ENCODE assay signal across 1 cellular context in genomic region chr6:45377041-45377554, GRCh38.
TF ChIP-seq lines count a peak whose summit lies in the region.

No MANE protein-coding gene starts in this region.

TF ChIP-seq in HepG2, 621 proteins besides CTCF, POLR2A, EP300 and RAD21 (continued from another document and continues in another):
- TF ChIP-seq HMGXB4 (CRISPR knock-in tag; IDR thresholded peaks at IDR 0.05; ENCODE audit: borderline replicate concordance in 1 of 2, low read depth in 1 of 2) = peak in 1 of 2 experiments; percentile 13; a peak in 1 of 4 replicates
- no peak; the same call in 1 of the 2 replicates for TF ChIP-seq DMAP1 (CRISPR knock-in tag; IDR thresholded peaks at IDR 0.05)
- no peak for TF ChIP-seq HNRNPH1 (optimal IDR thresholded peaks at IDR 0.05; ENCODE audit: low read depth, low read length)
- TF ChIP-seq, protein P1, sequence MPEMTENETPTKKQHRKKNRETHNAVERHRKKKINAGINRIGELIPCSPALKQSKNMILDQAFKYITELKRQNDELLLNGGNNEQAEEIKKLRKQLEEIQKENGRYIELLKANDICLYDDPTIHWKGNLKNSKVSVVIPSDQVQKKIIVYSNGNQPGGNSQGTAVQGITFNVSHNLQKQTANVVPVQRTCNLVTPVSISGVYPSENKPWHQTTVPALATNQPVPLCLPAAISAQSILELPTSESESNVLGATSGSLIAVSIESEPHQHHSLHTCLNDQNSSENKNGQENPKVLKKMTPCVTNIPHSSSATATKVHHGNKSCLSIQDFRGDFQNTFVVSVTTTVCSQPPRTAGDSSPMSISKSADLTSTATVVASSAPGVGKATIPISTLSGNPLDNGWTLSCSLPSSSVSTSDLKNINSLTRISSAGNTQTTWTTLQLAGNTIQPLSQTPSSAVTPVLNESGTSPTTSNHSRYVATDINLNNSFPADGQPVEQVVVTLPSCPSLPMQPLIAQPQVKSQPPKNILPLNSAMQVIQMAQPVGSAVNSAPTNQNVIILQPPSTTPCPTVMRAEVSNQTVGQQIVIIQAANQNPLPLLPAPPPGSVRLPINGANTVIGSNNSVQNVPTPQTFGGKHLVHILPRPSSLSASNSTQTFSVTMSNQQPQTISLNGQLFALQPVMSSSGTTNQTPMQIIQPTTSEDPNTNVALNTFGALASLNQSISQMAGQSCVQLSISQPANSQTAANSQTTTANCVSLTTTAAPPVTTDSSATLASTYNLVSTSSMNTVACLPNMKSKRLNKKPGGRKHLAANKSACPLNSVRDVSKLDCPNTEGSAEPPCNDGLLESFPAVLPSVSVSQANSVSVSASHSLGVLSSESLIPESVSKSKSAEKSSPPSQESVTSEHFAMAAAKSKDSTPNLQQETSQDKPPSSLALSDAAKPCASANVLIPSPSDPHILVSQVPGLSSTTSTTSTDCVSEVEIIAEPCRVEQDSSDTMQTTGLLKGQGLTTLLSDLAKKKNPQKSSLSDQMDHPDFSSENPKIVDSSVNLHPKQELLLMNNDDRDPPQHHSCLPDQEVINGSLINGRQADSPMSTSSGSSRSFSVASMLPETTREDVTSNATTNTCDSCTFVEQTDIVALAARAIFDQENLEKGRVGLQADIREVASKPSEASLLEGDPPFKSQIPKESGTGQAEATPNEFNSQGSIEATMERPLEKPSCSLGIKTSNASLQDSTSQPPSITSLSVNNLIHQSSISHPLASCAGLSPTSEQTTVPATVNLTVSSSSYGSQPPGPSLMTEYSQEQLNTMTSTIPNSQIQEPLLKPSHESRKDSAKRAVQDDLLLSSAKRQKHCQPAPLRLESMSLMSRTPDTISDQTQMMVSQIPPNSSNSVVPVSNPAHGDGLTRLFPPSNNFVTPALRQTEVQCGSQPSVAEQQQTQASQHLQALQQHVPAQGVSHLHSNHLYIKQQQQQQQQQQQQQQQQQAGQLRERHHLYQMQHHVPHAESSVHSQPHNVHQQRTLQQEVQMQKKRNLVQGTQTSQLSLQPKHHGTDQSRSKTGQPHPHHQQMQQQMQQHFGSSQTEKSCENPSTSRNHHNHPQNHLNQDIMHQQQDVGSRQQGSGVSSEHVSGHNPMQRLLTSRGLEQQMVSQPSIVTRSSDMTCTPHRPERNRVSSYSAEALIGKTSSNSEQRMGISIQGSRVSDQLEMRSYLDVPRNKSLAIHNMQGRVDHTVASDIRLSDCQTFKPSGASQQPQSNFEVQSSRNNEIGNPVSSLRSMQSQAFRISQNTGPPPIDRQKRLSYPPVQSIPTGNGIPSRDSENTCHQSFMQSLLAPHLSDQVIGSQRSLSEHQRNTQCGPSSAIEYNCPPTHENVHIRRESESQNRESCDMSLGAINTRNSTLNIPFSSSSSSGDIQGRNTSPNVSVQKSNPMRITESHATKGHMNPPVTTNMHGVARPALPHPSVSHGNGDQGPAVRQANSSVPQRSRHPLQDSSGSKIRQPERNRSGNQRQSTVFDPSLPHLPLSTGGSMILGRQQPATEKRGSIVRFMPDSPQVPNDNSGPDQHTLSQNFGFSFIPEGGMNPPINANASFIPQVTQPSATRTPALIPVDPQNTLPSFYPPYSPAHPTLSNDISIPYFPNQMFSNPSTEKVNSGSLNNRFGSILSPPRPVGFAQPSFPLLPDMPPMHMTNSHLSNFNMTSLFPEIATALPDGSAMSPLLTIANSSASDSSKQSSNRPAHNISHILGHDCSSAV (CRISPR knock-in tag; IDR thresholded peaks at IDR 0.05; ENCODE audit: borderline replicate concordance) = no peak
- no peak for TF ChIP-seq TCF7 (IDR thresholded peaks at IDR 0.05; ENCODE audit: low read depth)
- TF ChIP-seq ZSCAN21 (CRISPR knock-in tag; IDR thresholded peaks at IDR 0.05; ENCODE audit: borderline replicate concordance) = peak; percentile 46; the same call in 1 of the 2 replicates
- no peak for TF ChIP-seq MAFK (conservative IDR thresholded peaks at IDR 0.05 in 1 of 2, IDR thresholded peaks at IDR 0.05 in 1 of 2; ENCODE audit: low read length in 2 of 2)
- TF ChIP-seq CREBL2 (CRISPR knock-in tag; IDR thresholded peaks at IDR 0.05; ENCODE audit: borderline replicate concordance) = 0 out of 2 replicates have a peak, but pooled peaks have one; percentile 27
- TF ChIP-seq SMARCE1 (IDR thresholded peaks at IDR 0.05; ENCODE audit: borderline replicate concordance) = no peak
- 0 out of 2 replicates have a peak, but pooled peaks have one; percentile 8 for TF ChIP-seq DPF2 (CRISPR knock-in tag; IDR thresholded peaks at IDR 0.05; ENCODE audit: borderline replicate concordance, low read depth)
- TF ChIP-seq RORA (CRISPR knock-in tag; IDR thresholded peaks at IDR 0.05) = no peak
- TF ChIP-seq XRCC5 (optimal IDR thresholded peaks at IDR 0.05; ENCODE audit: low read length) = peak; percentile 41
- TF ChIP-seq U2AF1 (optimal IDR thresholded peaks at IDR 0.05; ENCODE audit: low read depth, low read length) = no peak
- no peak for TF ChIP-seq ZNF180 (CRISPR knock-in tag; IDR thresholded peaks at IDR 0.05; ENCODE audit: borderline replicate concordance, low read depth)
- no peak for TF ChIP-seq ZNF747 (CRISPR knock-in tag; IDR thresholded peaks at IDR 0.05; ENCODE audit: borderline replicate concordance)
- no peak for TF ChIP-seq MED1 (CRISPR knock-in tag; IDR thresholded peaks at IDR 0.05)
- TF ChIP-seq FOXK1 (CRISPR knock-in tag; IDR thresholded peaks at IDR 0.05; ENCODE audit: borderline replicate concordance, low read depth) = no peak
- no peak for TF ChIP-seq ARID3A (IDR thresholded peaks at IDR 0.05; ENCODE audit: low read depth, low read length)
- TF ChIP-seq, protein P2, sequence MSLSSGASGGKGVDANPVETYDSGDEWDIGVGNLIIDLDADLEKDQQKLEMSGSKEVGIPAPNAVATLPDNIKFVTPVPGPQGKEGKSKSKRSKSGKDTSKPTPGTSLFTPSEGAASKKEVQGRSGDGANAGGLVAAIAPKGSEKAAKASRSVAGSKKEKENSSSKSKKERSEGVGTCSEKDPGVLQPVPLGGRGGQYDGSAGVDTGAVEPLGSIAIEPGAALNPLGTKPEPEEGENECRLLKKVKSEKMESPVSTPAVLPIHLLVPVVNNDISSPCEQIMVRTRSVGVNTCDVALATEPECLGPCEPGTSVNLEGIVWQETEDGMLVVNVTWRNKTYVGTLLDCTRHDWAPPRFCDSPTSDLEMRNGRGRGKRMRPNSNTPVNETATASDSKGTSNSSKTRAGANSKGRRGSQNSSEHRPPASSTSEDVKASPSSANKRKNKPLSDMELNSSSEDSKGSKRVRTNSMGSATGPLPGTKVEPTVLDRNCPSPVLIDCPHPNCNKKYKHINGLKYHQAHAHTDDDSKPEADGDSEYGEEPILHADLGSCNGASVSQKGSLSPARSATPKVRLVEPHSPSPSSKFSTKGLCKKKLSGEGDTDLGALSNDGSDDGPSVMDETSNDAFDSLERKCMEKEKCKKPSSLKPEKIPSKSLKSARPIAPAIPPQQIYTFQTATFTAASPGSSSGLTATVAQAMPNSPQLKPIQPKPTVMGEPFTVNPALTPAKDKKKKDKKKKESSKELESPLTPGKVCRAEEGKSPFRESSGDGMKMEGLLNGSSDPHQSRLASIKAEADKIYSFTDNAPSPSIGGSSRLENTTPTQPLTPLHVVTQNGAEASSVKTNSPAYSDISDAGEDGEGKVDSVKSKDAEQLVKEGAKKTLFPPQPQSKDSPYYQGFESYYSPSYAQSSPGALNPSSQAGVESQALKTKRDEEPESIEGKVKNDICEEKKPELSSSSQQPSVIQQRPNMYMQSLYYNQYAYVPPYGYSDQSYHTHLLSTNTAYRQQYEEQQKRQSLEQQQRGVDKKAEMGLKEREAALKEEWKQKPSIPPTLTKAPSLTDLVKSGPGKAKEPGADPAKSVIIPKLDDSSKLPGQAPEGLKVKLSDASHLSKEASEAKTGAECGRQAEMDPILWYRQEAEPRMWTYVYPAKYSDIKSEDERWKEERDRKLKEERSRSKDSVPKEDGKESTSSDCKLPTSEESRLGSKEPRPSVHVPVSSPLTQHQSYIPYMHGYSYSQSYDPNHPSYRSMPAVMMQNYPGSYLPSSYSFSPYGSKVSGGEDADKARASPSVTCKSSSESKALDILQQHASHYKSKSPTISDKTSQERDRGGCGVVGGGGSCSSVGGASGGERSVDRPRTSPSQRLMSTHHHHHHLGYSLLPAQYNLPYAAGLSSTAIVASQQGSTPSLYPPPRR (CRISPR knock-in tag; IDR thresholded peaks at IDR 0.05; ENCODE audit: borderline replicate concordance) = no peak
- no peak for TF ChIP-seq MLLT10 (CRISPR knock-in tag; IDR thresholded peaks at IDR 0.05)
- no peak for TF ChIP-seq NR2F2 (IDR thresholded peaks at IDR 0.05; ENCODE audit: borderline replicate concordance, low read depth)
- no peak for TF ChIP-seq ZNF224 (CRISPR knock-in tag; IDR thresholded peaks at IDR 0.05)
- no peak for TF ChIP-seq KAT2B (IDR thresholded peaks at IDR 0.05; ENCODE audit: borderline replicate concordance, low read depth, low read length)
- TF ChIP-seq ZNF44 (CRISPR knock-in tag; IDR thresholded peaks at IDR 0.05) = peak; percentile 59; the same call in 1 of the 2 replicates
- no peak for TF ChIP-seq HNF1A (IDR thresholded peaks at IDR 0.05; ENCODE audit: low read depth)
- no peak for TF ChIP-seq HNF1A (CRISPR knock-in tag; IDR thresholded peaks at IDR 0.05; ENCODE audit: borderline replicate concordance)
- no peak for TF ChIP-seq PCBP1 (IDR thresholded peaks at IDR 0.05; ENCODE audit: borderline replicate concordance, low read depth, low read length)
- no peak for TF ChIP-seq ZNF782 (CRISPR knock-in tag; IDR thresholded peaks at IDR 0.05; ENCODE audit: borderline replicate concordance)
- TF ChIP-seq GPN1 (CRISPR knock-in tag; IDR thresholded peaks at IDR 0.05; ENCODE audit: borderline replicate concordance) = no peak
- TF ChIP-seq ZNF281 (CRISPR knock-in tag; IDR thresholded peaks at IDR 0.05; ENCODE audit: borderline replicate concordance) = no peak; the same call in 1 of the 2 replicates
- TF ChIP-seq PPARG (CRISPR knock-in tag; conservative IDR thresholded peaks at IDR 0.05) = no peak
